ENCODE assay signal across 1 cellular context in genomic region chr20:45819466-45819865, GRCh38.
TF ChIP-seq lines count a peak whose summit lies in the region.

No MANE protein-coding gene starts in this region.

TF ChIP-seq in GM23338, 12 proteins besides CTCF, POLR2A, EP300 and RAD21 (continued from another document):
- TF ChIP-seq ZNF462 (CRISPR knock-in tag; IDR thresholded peaks at IDR 0.05) (no peak), ETS1 (IDR thresholded peaks at IDR 0.05) (no peak), NANOG (IDR thresholded peaks at IDR 0.05; ENCODE audit: borderline replicate concordance) (no peak), POLR2AphosphoS5 (IDR thresholded peaks at IDR 0.05; ENCODE audit: low read depth) (no peak), ZNF331 (CRISPR knock-in tag; IDR thresholded peaks at IDR 0.05; ENCODE audit: low read depth) (no peak), EZH2phosphoT487 (IDR thresholded peaks at IDR 0.05; ENCODE audit: unreplicated experiment) (no peak), REST (IDR thresholded peaks at IDR 0.05; ENCODE audit: unreplicated experiment) (no peak), EZH2 (IDR thresholded peaks at IDR 0.05; ENCODE audit: low read depth, unreplicated experiment) (no peak), STAT1 (IDR thresholded peaks at IDR 0.05; ENCODE audit: unreplicated experiment) (no peak)
TF ChIP-seq in GM23338: peak in this region for 0.
